In the genomic region with DNA sequence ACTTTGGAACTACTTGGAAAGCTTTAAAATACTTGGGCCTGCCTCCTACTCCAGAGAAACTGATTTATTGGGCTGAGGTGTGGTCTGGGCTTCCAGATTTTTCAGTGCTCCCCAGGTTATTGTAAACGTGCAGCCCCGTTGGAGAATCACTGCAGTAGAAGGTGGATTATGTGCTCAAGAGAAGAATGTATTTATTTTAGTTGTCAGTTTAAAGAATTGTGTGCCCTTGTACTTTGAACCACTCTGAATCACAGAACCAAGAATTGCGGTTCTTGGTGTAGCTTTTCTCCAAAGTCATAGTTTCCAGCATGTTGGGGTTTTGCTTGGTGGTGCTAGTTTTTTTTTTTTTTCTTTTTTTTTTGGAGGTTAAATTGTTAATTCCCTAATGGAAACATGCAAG, we compare ENCODE assay signal across 7 cellular contexts. TPM values are rescaled to one million over a fixed set of nuclear protein-coding genes. Genes with fewer than 3 reads are reported as not detected.
DNase-seq lines count a peak whose midpoint lies in the region; ATAC-seq and TF ChIP-seq lines count a peak whose summit lies in the region.

No MANE protein-coding gene starts in this region.

- CTCF ChIA-PET in HEK293T (lab: Yijun Ruan, JAX) = interaction anchor here (0.6 to 1.0 kb wide), 3 partner anchors 10 to 137 kb away, joined by 3 to 6 read pairs (median 3); no protein-coding TSS in a partner anchor
- CTCF ChIA-PET in activated CD8-positive, alpha-beta T cell treated with anti-CD3 and anti-CD28 coated beads for 36 hours (lab: Charles Lee) = interaction anchor here (1.0 to 4.7 kb wide), 4 partner anchors 10 to 220 kb away, joined by 3 to 27 read pairs (median 5); a partner anchor contains a TSS

- peaks cover 52% of the 10 kb centered on the region for H3K4me1 Mint-ChIP-seq in activated CD8-positive, alpha-beta T cell treated with anti-CD3 and anti-CD28 coated beads for 36 hours (ENCODE audit: low read depth)
- H3K4me1 Mint-ChIP-seq in stimulated activated naive B cell treated with anti-CD40 and anti-IgM and Interleukin-4, amounts not matched to agents 10 μg/mL and 1 μg/mL and 100 μg/mL, for 72 hours = peaks cover 35 to 60% of the 10 kb centered on the region in 2 donors

- H3K27me3 ChIP-seq in iPS-18a (ENCODE audit: control insufficient read depth, insufficient read depth, low read length) (no peaks in the 10 kb centered on the region), aorta (ENCODE audit: control insufficient read depth in 1 of 2, insufficient read depth in 2 of 2, low read length in 1 of 2) (no peaks in the 10 kb centered on the region)

- peak overlapping the region; percentile 89 for H3K4me3 ChIP-seq in iPS-18a (ENCODE audit: low read length)
- peak overlapping the region in 1 of 2 donors; percentile 58 for H3K4me3 ChIP-seq in aorta (ENCODE audit: low read length in 2 of 2)

- H3K9me3 Mint-ChIP-seq in activated CD8-positive, alpha-beta T cell treated with anti-CD3 and anti-CD28 coated beads for 36 hours = peaks cover 17% of the 10 kb centered on the region
- peaks cover 3 to 7% of the 10 kb centered on the region in 2 donors for H3K9me3 Mint-ChIP-seq in stimulated activated naive B cell treated with anti-CD40 and anti-IgM and Interleukin-4, amounts not matched to agents 10 μg/mL and 1 μg/mL and 100 μg/mL, for 72 hours

- no peaks in the 10 kb centered on the region for H3K27me3 Mint-ChIP-seq in activated CD8-positive, alpha-beta T cell treated with anti-CD3 and anti-CD28 coated beads for 36 hours
- H3K27me3 Mint-ChIP-seq in stimulated activated naive B cell treated with anti-CD40 and anti-IgM and Interleukin-4, amounts not matched to agents 10 μg/mL and 1 μg/mL and 100 μg/mL, for 72 hours = no peaks in the 10 kb centered on the region

- peak overlapping the region; percentile 98 for H3K27ac Mint-ChIP-seq in activated CD8-positive, alpha-beta T cell treated with anti-CD3 and anti-CD28 coated beads for 36 hours
- peak overlapping the region; percentile 97 for H3K27ac Mint-ChIP-seq in stimulated activated naive B cell treated with anti-CD40 and anti-IgM and Interleukin-4, amounts not matched to agents 10 μg/mL and 1 μg/mL and 100 μg/mL, for 72 hours

- no peak for ATAC-seq in activated CD8-positive, alpha-beta T cell treated with anti-CD3 and anti-CD28 coated beads for 36 hours
- no peak for ATAC-seq in stimulated activated naive B cell treated with anti-CD40 and anti-IgM and Interleukin-4, amounts not matched to agents 10 μg/mL and 1 μg/mL and 100 μg/mL, for 72 hours (replicated peaks)
- no peak for ATAC-seq in aorta (ENCODE audit: low FRiP score)

- peak overlapping the region; percentile 78 for H3K9ac ChIP-seq in iPS-18a (ENCODE audit: low read length)

- H3K36me3 ChIP-seq in iPS-18a (ENCODE audit: control insufficient read depth, low read depth, low read length) (peaks cover 6% of the 10 kb centered on the region), aorta (ENCODE audit: control insufficient read depth in 1 of 2, insufficient read depth in 2 of 2, low read length in 1 of 2) (no peaks in the 10 kb centered on the region)

- H3K9me3 ChIP-seq in iPS-18a (ENCODE audit: control insufficient read depth, low read depth, low read length) = peaks cover 10% of the 10 kb centered on the region
- no peaks in the 10 kb centered on the region for H3K9me3 ChIP-seq in aorta (ENCODE audit: control insufficient read depth, low read length)

- H3K27ac ChIP-seq in iPS-18a (ENCODE audit: low read length) (no peak overlapping the region), aorta (ENCODE audit: low read depth in 1 of 2, low read length in 2 of 2) (no peak overlapping the region)

- intact Hi-C loops in activated CD8-positive, alpha-beta T cell treated with anti-CD3 and anti-CD28 coated beads for 36 hours (cut with micrococcal nuclease) = loop anchor here (10.0 kb wide), 1 partner anchor 265 kb away; a partner anchor contains a TSS
- intact Hi-C loops in aorta (cut with DNase I) = no loop called here

- 6 to 9% methylated on average over 3 of the region's 3 CpGs for WGBS in aorta, 2 donors

- DNase-seq in HEK293T (ENCODE audit: extremely low spot score) (no peak), activated gamma-delta T cell treated with Interleukin-2 at 50 U/mL for 16 hours (no peak), SHP77 treated with DMSO at 0.1 percent for 48 hours (lab: John Stamatoyannopoulos, UW) (no peak), aorta (no peak)
- peak; percentile 23 for DNase-seq in activated CD8-positive, alpha-beta T cell treated with anti-CD3 and anti-CD28 coated beads for 36 hours
- DNase-seq in stimulated activated naive B cell treated with anti-CD40 and anti-IgM and Interleukin-4, amounts not matched to agents 10 μg/mL and 1 μg/mL and 100 μg/mL, for 72 hours = no peak

- H3K4me1 ChIP-seq in iPS-18a (ENCODE audit: control insufficient read depth, low read depth, low read length) = peaks cover 10% of the 10 kb centered on the region
- H3K4me1 ChIP-seq in aorta (ENCODE audit: control insufficient read depth in 1 of 2, insufficient read depth in 2 of 2, low read length in 2 of 2) = no peaks in the 10 kb centered on the region

- H3K4me3 Mint-ChIP-seq in activated CD8-positive, alpha-beta T cell treated with anti-CD3 and anti-CD28 coated beads for 36 hours = peak overlapping the region; percentile 98
- peak overlapping the region; percentile 96 to 99 for H3K4me3 Mint-ChIP-seq in stimulated activated naive B cell treated with anti-CD40 and anti-IgM and Interleukin-4, amounts not matched to agents 10 μg/mL and 1 μg/mL and 100 μg/mL, for 72 hours

- POLR2A ChIA-PET in HEK293T (lab: Yijun Ruan, JAX) = no interaction called here
- POLR2A ChIA-PET in activated CD8-positive, alpha-beta T cell treated with anti-CD3 and anti-CD28 coated beads for 36 hours (lab: Charles Lee) = interaction anchor here (0.6 to 2.1 kb wide), 7 partner anchors 9 to 345 kb away, joined by 3 to 12 read pairs (median 4); a partner anchor contains a TSS

- H3K36me3 Mint-ChIP-seq in activated CD8-positive, alpha-beta T cell treated with anti-CD3 and anti-CD28 coated beads for 36 hours (ENCODE audit: low read depth) = peaks cover 77% of the 10 kb centered on the region
- peaks cover 47 to 67% of the 10 kb centered on the region in 2 donors for H3K36me3 Mint-ChIP-seq in stimulated activated naive B cell treated with anti-CD40 and anti-IgM and Interleukin-4, amounts not matched to agents 10 μg/mL and 1 μg/mL and 100 μg/mL, for 72 hours

- no peak for TF ChIP-seq CTCF in activated CD8-positive, alpha-beta T cell treated with anti-CD3 and anti-CD28 coated beads for 36 hours (IDR thresholded peaks at IDR 0.05)

TF ChIP-seq in HEK293T, 16 proteins besides CTCF, POLR2A, EP300 and RAD21:
- TF ChIP-seq ZNF384 (IDR thresholded peaks at IDR 0.05) (0 out of 2 replicates have a peak, but pooled peaks have one; percentile 23), ARNT (IDR thresholded peaks at IDR 0.05) (no peak)
- TF ChIP-seq, protein P1, sequence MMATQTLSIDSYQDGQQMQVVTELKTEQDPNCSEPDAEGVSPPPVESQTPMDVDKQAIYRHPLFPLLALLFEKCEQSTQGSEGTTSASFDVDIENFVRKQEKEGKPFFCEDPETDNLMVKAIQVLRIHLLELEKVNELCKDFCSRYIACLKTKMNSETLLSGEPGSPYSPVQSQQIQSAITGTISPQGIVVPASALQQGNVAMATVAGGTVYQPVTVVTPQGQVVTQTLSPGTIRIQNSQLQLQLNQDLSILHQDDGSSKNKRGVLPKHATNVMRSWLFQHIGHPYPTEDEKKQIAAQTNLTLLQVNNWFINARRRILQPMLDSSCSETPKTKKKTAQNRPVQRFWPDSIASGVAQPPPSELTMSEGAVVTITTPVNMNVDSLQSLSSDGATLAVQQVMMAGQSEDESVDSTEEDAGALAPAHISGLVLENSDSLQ (IDR thresholded peaks at IDR 0.05) = peak; percentile 44

RNA-seq across cellular contexts. Expression of a gene that starts 1.6 kb away (rescaled TPM):
- total RNA-seq in activated CD8-positive, alpha-beta T cell treated with anti-CD3 and anti-CD28 coated beads for 36 hours = 10 to 100 TPM; 37.1 to 38.5 TPM
- 10 to 100 TPM; 30.8 to 36.3 TPM for total RNA-seq in aorta
- polyA plus RNA-seq in aorta = 10 to 100 TPM; 14.0 to 14.4 TPM

RNA-seq across cellular contexts. Expression of a gene that starts 42.9 kb away (rescaled TPM):
- under 1 TPM in 1 of 2 experiments, not detected in 1; 0.22 TPM for total RNA-seq in activated CD8-positive, alpha-beta T cell treated with anti-CD3 and anti-CD28 coated beads for 36 hours
- total RNA-seq in aorta = 1 to 10 TPM; 1.6 to 1.7 TPM
- under 1 TPM in 1 of 2 donors, not detected in 1; 0.36 TPM for polyA plus RNA-seq in aorta
